8 cellular contexts compared by ENCODE assay signal in the genomic region with DNA sequence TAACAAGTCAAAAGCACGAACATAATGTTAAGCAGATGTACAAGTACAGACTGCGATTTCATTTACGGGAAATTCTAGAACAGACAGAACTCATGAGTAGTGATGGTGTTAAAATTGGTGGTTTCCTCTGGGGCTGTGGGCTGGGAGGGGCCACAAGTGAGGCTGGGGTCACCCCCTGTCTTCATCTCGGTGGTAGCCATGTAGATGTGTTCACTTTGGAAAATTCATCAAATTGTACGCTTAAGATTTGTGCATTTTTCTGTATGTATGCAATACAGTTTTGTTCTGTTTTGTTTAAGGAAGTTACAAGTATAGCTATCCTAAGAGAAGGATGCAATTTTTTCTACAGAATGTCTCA. TPM values are rescaled to one million over a fixed set of nuclear protein-coding genes. Genes with fewer than 3 reads are reported as not detected.
DNase-seq lines count a peak whose midpoint lies in the region; ATAC-seq and TF ChIP-seq lines count a peak whose summit lies in the region.

No MANE protein-coding gene starts in this region.

- TF ChIP-seq CTCF in cardiac muscle cell (IDR thresholded peaks at IDR 0.05; ENCODE audit: low read depth, low read length) (no peak), type B pancreatic cell (conservative IDR thresholded peaks at IDR 0.05) (peak; percentile 29), omental fat pad (IDR thresholded peaks at IDR 0.05) (no peak)

- peaks cover 7% of the 10 kb centered on the region for H3K36me3 Mint-ChIP-seq in activated naive CD8-positive, alpha-beta T cell treated with anti-CD3 and anti-CD28 coated beads, Interleukin-2, amount 10 ng/mL, durations not matched to agents 7 days and 5 days
- no peaks in the 10 kb centered on the region for H3K36me3 Mint-ChIP-seq in type B pancreatic cell

- ATAC-seq in Right ventricle myocardium superior (ENCODE audit: poor library complexity) = no peak
- ATAC-seq in activated naive CD8-positive, alpha-beta T cell treated with anti-CD3 and anti-CD28 coated beads, Interleukin-2, amount 10 ng/mL, durations not matched to agents 7 days and 5 days (ENCODE audit: low read depth) = peak; percentile 19
- ATAC-seq in left colon = peak; percentile 0
- ATAC-seq in HG02678 (IDR thresholded peaks at IDR 0.05; ENCODE audit: unreplicated experiment) = no peak
- no peak for ATAC-seq in omental fat pad (ENCODE audit: low FRiP score)

- DNase-seq in cardiac muscle cell (ENCODE audit: low read depth in 1 of 2, low spot score in 1 of 2) = no peak
- no peak for DNase-seq in Right ventricle myocardium superior
- DNase-seq in activated naive CD8-positive, alpha-beta T cell treated with anti-CD3 and anti-CD28 coated beads, Interleukin-2, amount 10 ng/mL, durations not matched to agents 7 days and 5 days = no peak
- no peak for DNase-seq in left colon
- DNase-seq in type B pancreatic cell (ENCODE audit: extremely low spot score, unreplicated experiment) = no peak
- no peak for DNase-seq in NCI-H1105 (lab: John Stamatoyannopoulos, UW)
- DNase-seq in omental fat pad (ENCODE audit: low spot score) = no peak

- H3K27ac ChIP-seq in cardiac muscle cell = peak overlapping the region; percentile 7

- H3K4me3 ChIP-seq in cardiac muscle cell = peak overlapping the region; percentile 77

- no peaks in the 10 kb centered on the region for H3K9me3 ChIP-seq in cardiac muscle cell (ENCODE audit: low read depth)

- peaks cover 12% of the 10 kb centered on the region for H3K4me1 ChIP-seq in cardiac muscle cell (ENCODE audit: low read depth)

- POLR2A ChIA-PET in activated naive CD8-positive, alpha-beta T cell treated with anti-CD3 and anti-CD28 coated beads, Interleukin-2, amount 10 ng/mL, durations not matched to agents 7 days and 5 days (lab: Charles Lee) = interaction anchor here (0.5 to 3.3 kb wide), 5 partner anchors 15 to 166 kb away, joined by 3 to 16 read pairs (median 3); a partner anchor contains a TSS

- peaks cover 9% of the 10 kb centered on the region for H3K27me3 Mint-ChIP-seq in activated naive CD8-positive, alpha-beta T cell treated with anti-CD3 and anti-CD28 coated beads, Interleukin-2, amount 10 ng/mL, durations not matched to agents 7 days and 5 days
- no peaks in the 10 kb centered on the region for H3K27me3 Mint-ChIP-seq in type B pancreatic cell

- peaks cover 27% of the 10 kb centered on the region for H3K4me1 Mint-ChIP-seq in activated naive CD8-positive, alpha-beta T cell treated with anti-CD3 and anti-CD28 coated beads, Interleukin-2, amount 10 ng/mL, durations not matched to agents 7 days and 5 days
- peaks cover 17% of the 10 kb centered on the region for H3K4me1 Mint-ChIP-seq in type B pancreatic cell (ENCODE audit: unreplicated experiment)

- H3K27me3 ChIP-seq in cardiac muscle cell = no peaks in the 10 kb centered on the region

- no peaks in the 10 kb centered on the region for H3K36me3 ChIP-seq in cardiac muscle cell

- peaks cover 2% of the 10 kb centered on the region for H3K9me3 Mint-ChIP-seq in activated naive CD8-positive, alpha-beta T cell treated with anti-CD3 and anti-CD28 coated beads, Interleukin-2, amount 10 ng/mL, durations not matched to agents 7 days and 5 days
- H3K9me3 Mint-ChIP-seq in type B pancreatic cell = no peaks in the 10 kb centered on the region

- H3K27ac Mint-ChIP-seq in activated naive CD8-positive, alpha-beta T cell treated with anti-CD3 and anti-CD28 coated beads, Interleukin-2, amount 10 ng/mL, durations not matched to agents 7 days and 5 days = peak overlapping the region; percentile 91
- H3K27ac Mint-ChIP-seq in type B pancreatic cell = peak overlapping the region; percentile 88

- peak overlapping the region; percentile 97 for H3K4me3 Mint-ChIP-seq in activated naive CD8-positive, alpha-beta T cell treated with anti-CD3 and anti-CD28 coated beads, Interleukin-2, amount 10 ng/mL, durations not matched to agents 7 days and 5 days
- peak overlapping the region; percentile 90 for H3K4me3 Mint-ChIP-seq in type B pancreatic cell

- intact Hi-C loops in Right ventricle myocardium superior (cut with DNase I) (loop anchor here (10.0 kb wide), 1 partner anchor 74 kb away; a partner anchor contains a TSS), left colon (cut with DNase I, micrococcal nuclease) (no loop called here)

RNA-seq across cellular contexts. Expression of a gene that starts 0.5 kb away (rescaled TPM):
- total RNA-seq in cardiac muscle cell = 23.0 and 26.0 TPM in 2 replicates
- 42.8 and 49.7 TPM in 2 replicates for polyA plus RNA-seq in cardiac muscle cell
- 28.5 TPM for total RNA-seq in Right ventricle myocardium superior
- total RNA-seq in activated naive CD8-positive, alpha-beta T cell treated with anti-CD3 and anti-CD28 coated beads, Interleukin-2, amount 10 ng/mL, durations not matched to agents 7 days and 5 days = 10 to 100 TPM; 88.6 to 91.5 TPM
- 10 to 100 TPM; 63.0 to 71.3 TPM for total RNA-seq in left colon
- 47.6 and 58.4 TPM in 2 replicates for total RNA-seq in type B pancreatic cell (ENCODE audit: low replicate concordance)
- 10 to 100 TPM; 35.4 to 65.2 (median 51.8) TPM for total RNA-seq in omental fat pad

RNA-seq across cellular contexts. Expression of a gene that starts 44.4 kb away (rescaled TPM):
- total RNA-seq in cardiac muscle cell = 12.4 and 22.0 TPM in 2 replicates
- polyA plus RNA-seq in cardiac muscle cell = 10.1 and 16.0 TPM in 2 replicates
- 29.9 TPM for total RNA-seq in Right ventricle myocardium superior
- 10 to 100 TPM; 33.9 to 40.8 TPM for total RNA-seq in activated naive CD8-positive, alpha-beta T cell treated with anti-CD3 and anti-CD28 coated beads, Interleukin-2, amount 10 ng/mL, durations not matched to agents 7 days and 5 days
- total RNA-seq in left colon = 10 to 100 TPM; 43.8 to 44.6 TPM
- total RNA-seq in type B pancreatic cell (ENCODE audit: low replicate concordance) = 50.2 and 54.3 TPM in 2 replicates
- 10 to 100 TPM; 41.3 to 88.9 (median 53.2) TPM for total RNA-seq in omental fat pad

Comparison
In these comparisons a context has a peak if more than half of its experiments do, and no peak if none do; other contexts are left out.
1. ATAC-seq: peak in activated naive CD8-positive, alpha-beta T cell treated with anti-CD3 and anti-CD28 coated beads, Interleukin-2, amount 10 ng/mL, durations not matched to agents 7 days and 5 days (single experiment) and left colon (single experiment); none in Right ventricle myocardium superior (single experiment), HG02678 (single experiment) and omental fat pad (single experiment).